32 cellular contexts compared by ENCODE assay signal in genomic region chr2:68428132-68428531, GRCh38. TPM values are rescaled to one million over a fixed set of nuclear protein-coding genes. Genes with fewer than 3 reads are reported as not detected.
DNase-seq lines count a peak whose midpoint lies in the region; ATAC-seq and TF ChIP-seq lines count a peak whose summit lies in the region.
"Had no signal": no experiment of that assay in that cellular context is flagged by ENCODE, and none has a peak within 500 bp of the region (broad histone marks: within the 10 kb centered on the region; RNA-seq: fewer than 3 reads in every experiment).

No MANE protein-coding gene starts in this region.

- no peak overlapping the region for H3K4me3 ChIP-seq in right lobe of liver
- H3K4me3 ChIP-seq: coronary artery, left ventricle myocardium inferior, Peyer's patch, psoas muscle had no signal

- H3K36me3 ChIP-seq in right lobe of liver, result no peaks in the 10 kb centered on the region
- H3K36me3 ChIP-seq: left ventricle myocardium inferior, Peyer's patch had no signal

- TF ChIP-seq CTCF in CD14-positive monocyte (IDR thresholded peaks at IDR 0.05), result no peak
- TF ChIP-seq CTCF in activated B cell treated with CpG ODN at 0.5 μM for 24 hours (IDR thresholded peaks at IDR 0.05), result no peak
- no peak for TF ChIP-seq CTCF in right lobe of liver (IDR thresholded peaks at IDR 0.05)

- H3K4me3 Mint-ChIP-seq in CD14-positive monocyte (peak overlapping the region in 1 of 2 donors; percentile 68), IgD-negative memory B cell (peak overlapping the region in 3 of 4 donors; percentile 7 to 90 (median 8)), activated B cell treated with CpG ODN at 0.5 μM for 24 hours (peak overlapping the region; percentile 50)
- no peak overlapping the region for H3K4me3 Mint-ChIP-seq in activated CD4-positive, alpha-beta memory T cell treated with anti-CD3 and anti-CD28 coated beads, Interleukin-2, amount 10 ng/mL, durations not matched to agents 7 days and 5 days
- H3K4me3 Mint-ChIP-seq: activated naive CD8-positive, alpha-beta T cell treated with anti-CD3 and anti-CD28 coated beads for 36 hours; activated T-cell treated with anti-CD3 and anti-CD28 coated beads, Interleukin-2, amount 50 U/mL, for 24 hours; HFFc6; type B pancreatic cell had no signal

- TF ChIP-seq POLR2A in right lobe of liver (IDR thresholded peaks at IDR 0.05), result no peak

- H3K9me3 Mint-ChIP-seq in CD14-positive monocyte, result peaks cover 0 to 6% (median 2%) of the 10 kb centered on the region in 7 donors
- no peaks in the 10 kb centered on the region for H3K9me3 Mint-ChIP-seq in IgD-negative memory B cell
- no peaks in the 10 kb centered on the region for H3K9me3 Mint-ChIP-seq in activated B cell treated with CpG ODN at 0.5 μM for 24 hours
- no peaks in the 10 kb centered on the region for H3K9me3 Mint-ChIP-seq in activated CD4-positive, alpha-beta memory T cell treated with anti-CD3 and anti-CD28 coated beads, Interleukin-2, amount 10 ng/mL, durations not matched to agents 7 days and 5 days
- H3K9me3 Mint-ChIP-seq: activated naive CD8-positive, alpha-beta T cell treated with anti-CD3 and anti-CD28 coated beads for 36 hours; activated T-cell treated with anti-CD3 and anti-CD28 coated beads, Interleukin-2, amount 50 U/mL, for 24 hours; HFFc6; type B pancreatic cell had no signal

- CTCF ChIA-PET in activated B cell treated with CpG ODN at 0.5 μM for 24 hours (lab: Charles Lee), result interaction anchor here (1.4 kb wide), 1 partner anchor 13 kb away, joined by 5 read pairs; no protein-coding TSS in a partner anchor
- CTCF ChIA-PET in activated CD4-positive, alpha-beta memory T cell treated with anti-CD3 and anti-CD28 coated beads, Interleukin-2, amount 10 ng/mL, durations not matched to agents 7 days and 5 days (lab: Charles Lee), result interaction anchor here (1.1 kb wide), 1 partner anchor 14 kb away, joined by 3 read pairs; no protein-coding TSS in a partner anchor

- intact Hi-C loops in CD14-positive monocyte (cut with micrococcal nuclease), result loop anchor here (5.0 to 10.0 kb wide), 3 partner anchors 41 to 173 kb away; partner anchors contain the start of genes PLEK (in 1 of the 2) and PPP3R1 (in 1 of the 2)
- intact Hi-C loops in activated B cell treated with CpG ODN at 0.5 μM for 24 hours (cut with micrococcal nuclease), result no loop called here
- intact Hi-C loops in right lobe of liver (cut with DNase I), result no loop called here

- H3K4me1 ChIP-seq in right lobe of liver, result peaks cover 5 to 56% (median 22%) of the 10 kb centered on the region in 4 donors
- H3K4me1 ChIP-seq: psoas muscle had no signal

- H3K27me3 Mint-ChIP-seq in CD14-positive monocyte (ENCODE audit: low read depth in 3 of 3) (peaks cover 0 to 6% (median 0%) of the 10 kb centered on the region in 3 donors), IgD-negative memory B cell (no peaks in the 10 kb centered on the region), activated B cell treated with CpG ODN at 0.5 μM for 24 hours (no peaks in the 10 kb centered on the region)
- H3K27me3 Mint-ChIP-seq in activated CD4-positive, alpha-beta memory T cell treated with anti-CD3 and anti-CD28 coated beads, Interleukin-2, amount 10 ng/mL, durations not matched to agents 7 days and 5 days, result no peaks in the 10 kb centered on the region
- H3K27me3 Mint-ChIP-seq: activated naive CD8-positive, alpha-beta T cell treated with anti-CD3 and anti-CD28 coated beads for 36 hours; activated T-cell treated with anti-CD3 and anti-CD28 coated beads, Interleukin-2, amount 50 U/mL, for 24 hours; naive B cell had no signal

- peaks cover 0 to 3% of the 10 kb centered on the region in 2 donors for H3K36me3 Mint-ChIP-seq in CD14-positive monocyte
- H3K36me3 Mint-ChIP-seq in IgD-negative memory B cell, result peaks cover 2% of the 10 kb centered on the region
- H3K36me3 Mint-ChIP-seq in activated B cell treated with CpG ODN at 0.5 μM for 24 hours (ENCODE audit: low read depth), result no peaks in the 10 kb centered on the region
- H3K36me3 Mint-ChIP-seq in activated CD4-positive, alpha-beta memory T cell treated with anti-CD3 and anti-CD28 coated beads, Interleukin-2, amount 10 ng/mL, durations not matched to agents 7 days and 5 days (ENCODE audit: low read depth), result no peaks in the 10 kb centered on the region
- H3K36me3 Mint-ChIP-seq: activated naive CD8-positive, alpha-beta T cell treated with anti-CD3 and anti-CD28 coated beads for 36 hours; naive B cell; type B pancreatic cell had no signal

- ATAC-seq in activated B cell treated with CpG ODN at 0.5 μM for 24 hours (ENCODE audit: low read depth), result no peak
- no peak for ATAC-seq in right lobe of liver
- ATAC-seq in left lobe of liver, result no peak
- ATAC-seq in HG02642 (IDR thresholded peaks at IDR 0.05; ENCODE audit: poor library complexity, unreplicated experiment), result no peak
- ATAC-seq: psoas muscle had no signal

- POLR2A ChIA-PET in activated B cell treated with CpG ODN at 0.5 μM for 24 hours (lab: Charles Lee), result interaction anchor here (1.5 to 2.3 kb wide), 3 partner anchors 13 to 62 kb away, joined by 7 to 9 read pairs (median 9); partner anchors contain the start of gene PLEK
- POLR2A ChIA-PET in activated CD4-positive, alpha-beta memory T cell treated with anti-CD3 and anti-CD28 coated beads, Interleukin-2, amount 10 ng/mL, durations not matched to agents 7 days and 5 days (lab: Charles Lee), result no interaction called here

- H3K9me3 ChIP-seq in right lobe of liver, result no peaks in the 10 kb centered on the region
- H3K9me3 ChIP-seq: left ventricle myocardium inferior, Peyer's patch, psoas muscle had no signal

- H3K27ac ChIP-seq in right lobe of liver, result peak overlapping the region in 2 of 3 donors; percentile 1 to 61
- H3K27ac ChIP-seq: coronary artery, left ventricle myocardium inferior, psoas muscle had no signal

- 49% methylated on average over 4 of the region's 4 CpGs for WGBS in right lobe of liver (ENCODE audit: insufficient coverage, low coverage, low lambda C conversion rate, missing lambda C conversion rate)

- H3K27me3 ChIP-seq in right lobe of liver, result no peaks in the 10 kb centered on the region
- H3K27me3 ChIP-seq: Peyer's patch had no signal

- H3K27ac Mint-ChIP-seq in CD14-positive monocyte (peak overlapping the region in 6 of 7 donors; percentile 85 to 99 (median 98)), IgD-negative memory B cell (peak overlapping the region; percentile 25 to 87 (median 78)), activated B cell treated with CpG ODN at 0.5 μM for 24 hours (peak overlapping the region; percentile 93)
- no peak overlapping the region for H3K27ac Mint-ChIP-seq in activated CD4-positive, alpha-beta memory T cell treated with anti-CD3 and anti-CD28 coated beads, Interleukin-2, amount 10 ng/mL, durations not matched to agents 7 days and 5 days
- H3K27ac Mint-ChIP-seq: activated naive CD8-positive, alpha-beta T cell treated with anti-CD3 and anti-CD28 coated beads for 36 hours; activated T-cell treated with anti-CD3 and anti-CD28 coated beads, Interleukin-2, amount 50 U/mL, for 24 hours; HFFc6; type B pancreatic cell had no signal

- H3K4me1 Mint-ChIP-seq in CD14-positive monocyte, result peaks cover 28% of the 10 kb centered on the region
- H3K4me1 Mint-ChIP-seq in IgD-negative memory B cell, result peaks cover 20 to 37% (median 22%) of the 10 kb centered on the region in 3 donors
- H3K4me1 Mint-ChIP-seq in activated B cell treated with CpG ODN at 0.5 μM for 24 hours, result peaks cover 11% of the 10 kb centered on the region
- H3K4me1 Mint-ChIP-seq in activated CD4-positive, alpha-beta memory T cell treated with anti-CD3 and anti-CD28 coated beads, Interleukin-2, amount 10 ng/mL, durations not matched to agents 7 days and 5 days, result peaks cover 12% of the 10 kb centered on the region

- DNase-seq in CD14-positive monocyte (ENCODE audit: low spot score), result no peak
- no peak for DNase-seq in activated B cell treated with CpG ODN at 0.5 μM for 24 hours
- no peak for DNase-seq in right lobe of liver
- no peak for DNase-seq in left lobe of liver (ENCODE audit: low spot score)
- DNase-seq in AG08396 (ENCODE audit: low spot score), result no peak
- DNase-seq in activated CD4-positive, alpha-beta memory T cell treated with anti-CD3 and anti-CD28 coated beads, Interleukin-2, amount 10 ng/mL, durations not matched to agents 7 days and 5 days, result no peak
- DNase-seq: activated CD4-positive, alpha-beta T cell treated with anti-CD3 and anti-CD28 coated beads for 48 hours; activated CD8-positive, alpha-beta memory T cell treated with anti-CD3 and anti-CD28 coated beads for 24 hours; activated effector memory CD4-positive, alpha-beta T cell treated with anti-CD3 and anti-CD28 coated beads, Interleukin-2, amount 50 U/mL, for 16 hours; activated naive CD8-positive, alpha-beta T cell treated with anti-CD3 and anti-CD28 coated beads for 36 hours; activated T-cell treated with anti-CD3 and anti-CD28 coated beads, Interleukin-2, amount 50 U/mL, for 24 hours; aorta; C1 segment of cervical spinal cord; DMS79 treated with DMSO at 0.1 percent for 48 hours; effector CD8-positive, alpha-beta T cell; HFFc6; islet precursor cell; left ventricle myocardium inferior; naive B cell; NCI-H1105 treated with DMSO at 0.1 percent for 48 hours; NCI-H2029; NCI-H526 treated with DMSO at 0.1 percent for 48 hours; occipital lobe; Peyer's patch; psoas muscle; SHP77; stimulated activated CD4-positive, alpha-beta T cell treated with anti-CD3 and anti-CD28 coated beads, Interleukin-4, amount 100 ng/mL, for 24 hours had no signal

RNA-seq across cellular contexts. Expression of gene FBXO48, which starts 39.0 kb away (rescaled TPM):
- polyA plus RNA-seq in CD14-positive monocyte, result under 1 TPM; 0.08 to 0.31 TPM
- polyA plus RNA-seq in IgD-negative memory B cell, result 0.44 TPM
- 1.8 and 2.6 TPM in 2 replicates for total RNA-seq in activated B cell treated with CpG ODN at 0.5 μM for 24 hours
- total RNA-seq in right lobe of liver, result 1 to 10 TPM in 4 of 6 experiments, under 1 TPM in 2; 0.82 to 1.5 (median 1.2) TPM
- total RNA-seq in left lobe of liver, result 1.3 TPM
- total RNA-seq in activated CD4-positive, alpha-beta memory T cell treated with anti-CD3 and anti-CD28 coated beads, Interleukin-2, amount 10 ng/mL, durations not matched to agents 7 days and 5 days, result 1 to 10 TPM; 5.0 to 5.4 TPM

RNA-seq across cellular contexts. Expression of gene APLF, which starts 39.3 kb away (rescaled TPM):
- polyA plus RNA-seq in CD14-positive monocyte (1 to 10 TPM; 1.2 to 1.8 TPM), IgD-negative memory B cell (2.3 TPM)
- total RNA-seq in activated B cell treated with CpG ODN at 0.5 μM for 24 hours (6.4 and 6.8 TPM in 2 replicates), right lobe of liver (1 to 10 TPM; 1.3 to 2.3 (median 1.9) TPM), left lobe of liver (1.1 TPM)
- 1 to 10 TPM; 2.8 to 3.6 TPM for total RNA-seq in activated CD4-positive, alpha-beta memory T cell treated with anti-CD3 and anti-CD28 coated beads, Interleukin-2, amount 10 ng/mL, durations not matched to agents 7 days and 5 days
- total RNA-seq: HT-29 had no signal

Comparison
In these comparisons a context has a peak if more than half of its experiments do, and no peak if none do; other contexts are left out.
1. intact Hi-C loops: an anchor here in CD14-positive monocyte (5.0 to 10.0 kb wide); none called in activated B cell treated with CpG ODN at 0.5 μM for 24 hours and right lobe of liver.